ENCODE assay signal across 9 cellular contexts in genomic region chr6:155126727-155127439, GRCh38.
DNase-seq lines count a peak whose midpoint lies in the region; ATAC-seq and TF ChIP-seq lines count a peak whose summit lies in the region.
"Had no signal": no experiment of that assay in that cellular context is flagged by ENCODE, and none has a peak within 500 bp of the region (broad histone marks: within the 10 kb centered on the region; RNA-seq: fewer than 3 reads in every experiment).

No MANE protein-coding gene starts in this region.

- no peaks in the 10 kb centered on the region for H3K79me1 ChIP-seq in mesenchymal stem cell (replicated peaks; ENCODE audit: low read length, poor library complexity, severe bottlenecking)

- H3K18ac ChIP-seq in mesenchymal stem cell (ENCODE audit: low read depth in 1 of 2, low read length in 2 of 2) = no peak overlapping the region

- H3K36me3 ChIP-seq in mesenchymal stem cell (ENCODE audit: control insufficient read depth in 1 of 2, insufficient read depth in 2 of 2, low read depth in 1 of 2, low read length in 2 of 2) = no peaks in the 10 kb centered on the region
- no peaks in the 10 kb centered on the region for H3K36me3 ChIP-seq in aorta (ENCODE audit: control insufficient read depth in 1 of 2, insufficient read depth in 2 of 2, low read length in 1 of 2)

- H4K91ac ChIP-seq in mesenchymal stem cell (ENCODE audit: low read length) = no peak overlapping the region

- H3K9me3 ChIP-seq in mesenchymal stem cell (ENCODE audit: control insufficient read depth, low read length) (no peaks in the 10 kb centered on the region), aorta (ENCODE audit: control insufficient read depth, low read length) (no peaks in the 10 kb centered on the region)

- no peak overlapping the region for H3K4me2 ChIP-seq in mesenchymal stem cell (ENCODE audit: low read length, poor library complexity, severe bottlenecking)

- H3K4me3 ChIP-seq in AG10803 (ENCODE audit: low read length) = no peak overlapping the region
- H3K4me3 ChIP-seq in mesenchymal stem cell (ENCODE audit: insufficient read depth in 1 of 2, low read depth in 1 of 2, low read length in 2 of 2) = no peak overlapping the region
- H3K4me3 ChIP-seq in aorta (ENCODE audit: low read length in 2 of 2) = no peak overlapping the region
- H3K4me3 ChIP-seq: lung had no signal

- H3K27me3 ChIP-seq in mesenchymal stem cell (ENCODE audit: control insufficient read depth in 1 of 2, insufficient read depth in 1 of 2, low read length in 2 of 2) = no peaks in the 10 kb centered on the region
- H3K27me3 ChIP-seq in aorta (ENCODE audit: control insufficient read depth in 1 of 2, insufficient read depth in 2 of 2, low read length in 1 of 2) = no peaks in the 10 kb centered on the region

- 39% methylated on average over 10 of the region's 10 CpGs for WGBS in mesenchymal stem cell
- WGBS in aorta, 2 donors = 70 to 74% methylated on average over 10 of the region's 10 CpGs

- H2BK5ac ChIP-seq in mesenchymal stem cell (ENCODE audit: low read depth, low read length, poor library complexity, severe bottlenecking) = no peak overlapping the region

- no peak overlapping the region for H2AK5ac ChIP-seq in mesenchymal stem cell (ENCODE audit: low read length, severe bottlenecking)

- H3K4ac ChIP-seq in mesenchymal stem cell (ENCODE audit: low read depth in 1 of 2, low read length in 2 of 2) = no peak overlapping the region

- H2BK15ac ChIP-seq in mesenchymal stem cell (ENCODE audit: low read depth, poor library complexity, severe bottlenecking) = no peak overlapping the region

- H3K27ac ChIP-seq in mesenchymal stem cell (ENCODE audit: low read length, poor library complexity, severe bottlenecking) = no peak overlapping the region
- H3K27ac ChIP-seq in aorta (ENCODE audit: low read depth in 1 of 2, low read length in 2 of 2) = no peak overlapping the region

- H3K14ac ChIP-seq in mesenchymal stem cell (ENCODE audit: low read length in 2 of 2) = no peak overlapping the region

- no peak overlapping the region for H2AFZ ChIP-seq in mesenchymal stem cell (ENCODE audit: low read depth, low read length)

- no peak overlapping the region for H3K23ac ChIP-seq in mesenchymal stem cell (ENCODE audit: low read length in 2 of 2)

- no peak overlapping the region for H4K8ac ChIP-seq in mesenchymal stem cell (ENCODE audit: low read length)

- H3K4me1 ChIP-seq in mesenchymal stem cell (ENCODE audit: control insufficient read depth, insufficient read depth, low read depth, low read length) (peaks cover 18% of the 10 kb centered on the region), aorta (ENCODE audit: control insufficient read depth in 1 of 2, insufficient read depth in 2 of 2, low read length in 2 of 2) (no peaks in the 10 kb centered on the region)

- TF ChIP-seq CTCF in AG10803 (conservative IDR thresholded peaks at IDR 0.05; ENCODE audit: low read length) = no peak

- ATAC-seq in HG03196 (IDR thresholded peaks at IDR 0.05; ENCODE audit: unreplicated experiment) = peak; percentile 67
- ATAC-seq in HG03097 (IDR thresholded peaks at IDR 0.05; ENCODE audit: low FRiP score, unreplicated experiment) = no peak
- no peak for ATAC-seq in HG03045 (IDR thresholded peaks at IDR 0.05; ENCODE audit: unreplicated experiment)
- ATAC-seq in aorta (ENCODE audit: low FRiP score) = no peak

- no peak overlapping the region for H3K9ac ChIP-seq in mesenchymal stem cell (ENCODE audit: low read length)

- H2BK120ac ChIP-seq in mesenchymal stem cell (ENCODE audit: low read depth, low read length) = no peak overlapping the region

- intact Hi-C loops in aorta (cut with DNase I) = no loop called here

- DNase-seq in AG10803 (ENCODE audit: low read depth) (peak; percentile 64), mesenchymal stem cell (peak; percentile 85), aorta (no peak), SKM-1 (lab: John Stamatoyannopoulos, UW; ENCODE audit: unreplicated experiment) (no peak)
- DNase-seq in activated CD8-positive, alpha-beta memory T cell treated with anti-CD3 and anti-CD28 coated beads, Interleukin-2, amount 50 U/mL, for 4 hours = peak; percentile 41

- no peak overlapping the region for H2BK12ac ChIP-seq in mesenchymal stem cell (ENCODE audit: low read length in 2 of 2)

Comparison
In these comparisons a context has a peak if more than half of its experiments do, and no peak if none do; other contexts are left out.
1. DNase-seq: peak in AG10803 (single experiment), activated CD8-positive, alpha-beta memory T cell treated with anti-CD3 and anti-CD28 coated beads, Interleukin-2, amount 50 U/mL, for 4 hours (single experiment) and mesenchymal stem cell (single experiment); none in aorta (0 of 2) and SKM-1 (single experiment).